ENCODE assay signal across 15 cellular contexts in the genomic region with DNA sequence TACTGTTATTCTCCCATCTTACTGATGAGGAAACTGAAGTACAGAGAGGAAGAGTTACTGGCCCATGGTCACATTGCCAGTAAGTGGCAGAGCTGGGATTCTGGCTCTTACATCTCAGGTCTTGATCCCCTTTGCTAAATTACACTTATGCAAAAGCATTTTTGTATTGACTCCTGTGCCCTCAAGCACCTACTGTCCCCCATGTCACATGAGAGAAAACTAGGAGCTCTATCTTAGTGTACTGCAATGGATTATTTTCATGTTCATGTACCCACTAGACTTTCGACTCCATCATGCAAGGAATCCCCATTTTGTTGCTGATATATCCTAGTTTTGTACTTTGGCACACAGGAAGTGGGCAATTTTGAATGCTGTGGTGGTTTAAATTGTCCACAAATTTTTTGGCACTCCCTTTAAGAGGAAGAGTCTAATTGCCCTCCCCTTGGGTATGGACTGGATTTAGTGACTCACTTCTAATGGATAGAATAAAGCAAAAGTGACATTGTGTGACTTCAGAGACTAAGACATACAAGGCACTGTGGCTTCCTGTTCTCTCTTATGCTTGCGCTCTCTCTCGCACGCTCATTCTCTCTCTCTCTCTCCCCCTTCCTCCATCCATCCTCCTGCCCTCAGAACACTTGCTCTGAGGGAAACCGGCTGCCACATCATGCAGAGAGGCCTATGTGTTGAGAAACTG. TPM values are rescaled to one million over a fixed set of nuclear protein-coding genes. Genes with fewer than 3 reads are reported as not detected.
A peak's percentile ranks its signal among the peaks of the same experiment; 100 is the strongest.
DNase-seq lines count a peak whose midpoint lies in the region; ATAC-seq and TF ChIP-seq lines count a peak whose summit lies in the region.
"Had no signal": no experiment of that assay in that cellular context is flagged by ENCODE, and none has a peak within 500 bp of the region (broad histone marks: within the 10 kb centered on the region; RNA-seq: fewer than 3 reads in every experiment).

No MANE protein-coding gene starts in this region.

- H3K27me3 Mint-ChIP-seq in activated T-cell treated with anti-CD3 and anti-CD28 coated beads, Interleukin-2, amount 50 U/mL, for 4 hours (ENCODE audit: low read depth) = no peaks in the 10 kb centered on the region
- H3K27me3 Mint-ChIP-seq in activated naive CD8-positive, alpha-beta T cell = no peaks in the 10 kb centered on the region
- no peaks in the 10 kb centered on the region for H3K27me3 Mint-ChIP-seq in stimulated activated naive CD8-positive, alpha-beta T cell treated with anti-CD3 and anti-CD28 coated beads, Interleukin-15, Interleukin-2, amounts not matched to agents 100 ng/mL and 50 ng/mL, for 24 hours

- H3K4me2 ChIP-seq in PC-3 (ENCODE audit: low read length) = no peak overlapping the region

- H3K36me3 ChIP-seq in PC-3 (ENCODE audit: low read depth, low read length) = no peaks in the 10 kb centered on the region
- H3K36me3 ChIP-seq: gastrocnemius medialis, prostate gland, vagina had no signal

- no TSS peak for BruUV-seq in PC-3 (replicated peaks; lab: Mats Ljungman, UMichigan)

- H3K4me1 ChIP-seq in PC-3 (ENCODE audit: insufficient read depth, low read length) = no peaks in the 10 kb centered on the region
- H3K4me1 ChIP-seq: gastrocnemius medialis, prostate gland, vagina had no signal

- no peaks in the 10 kb centered on the region for H4K20me1 ChIP-seq in PC-3 (ENCODE audit: low read length)

- CTCF ChIA-PET in PC-3 (lab: Charles Lee) = no interaction called here

- peak overlapping the region; percentile 79 for H3K27ac Mint-ChIP-seq in activated naive CD8-positive, alpha-beta T cell
- peak overlapping the region; percentile 93 for H3K27ac Mint-ChIP-seq in stimulated activated naive CD8-positive, alpha-beta T cell treated with anti-CD3 and anti-CD28 coated beads, Interleukin-15, Interleukin-2, amounts not matched to agents 100 ng/mL and 50 ng/mL, for 24 hours

- H2AFZ ChIP-seq in PC-3 (ENCODE audit: low read length) = no peak overlapping the region

- H3K9me2 ChIP-seq in PC-3 (replicated peaks; ENCODE audit: low read length) = no peaks in the 10 kb centered on the region

- no peak overlapping the region for H3K9ac ChIP-seq in PC-3 (ENCODE audit: low read length)

- peaks cover 33% of the 10 kb centered on the region for H3K4me1 Mint-ChIP-seq in activated T-cell treated with anti-CD3 and anti-CD28 coated beads, Interleukin-2, amount 50 U/mL, for 4 hours (ENCODE audit: low read depth)
- peaks cover 36% of the 10 kb centered on the region for H3K4me1 Mint-ChIP-seq in activated naive CD8-positive, alpha-beta T cell (ENCODE audit: low read depth)
- H3K4me1 Mint-ChIP-seq in stimulated activated naive CD8-positive, alpha-beta T cell treated with anti-CD3 and anti-CD28 coated beads, Interleukin-15, Interleukin-2, amounts not matched to agents 100 ng/mL and 50 ng/mL, for 24 hours (ENCODE audit: low read depth) = peaks cover 52% of the 10 kb centered on the region

- peaks cover 5% of the 10 kb centered on the region for H3K36me3 Mint-ChIP-seq in activated T-cell treated with anti-CD3 and anti-CD28 coated beads, Interleukin-2, amount 50 U/mL, for 4 hours (ENCODE audit: insufficient read depth)
- peaks cover 2% of the 10 kb centered on the region for H3K36me3 Mint-ChIP-seq in activated naive CD8-positive, alpha-beta T cell
- H3K36me3 Mint-ChIP-seq in stimulated activated naive CD8-positive, alpha-beta T cell treated with anti-CD3 and anti-CD28 coated beads, Interleukin-15, Interleukin-2, amounts not matched to agents 100 ng/mL and 50 ng/mL, for 24 hours (ENCODE audit: low read depth) = no peaks in the 10 kb centered on the region

- DNase-seq in activated T-cell treated with anti-CD3 and anti-CD28 coated beads, Interleukin-2, amount 50 U/mL, for 4 hours = no peak
- no peak for DNase-seq in activated T-cell treated with anti-CD3 and anti-CD28 coated beads, Interleukin-2, amount 50 U/mL, for 1 hour
- DNase-seq in PC-3 = peak; percentile 3
- DNase-seq in HUDEP-2 (lab: John Stamatoyannopoulos, UW; ENCODE audit: unreplicated experiment in 76 of 76) = no peak
- DNase-seq: aorta, gastrocnemius medialis, Karpas-422, left ventricle myocardium superior, NCI-H446 had no signal

- H3K9me3 Mint-ChIP-seq in activated T-cell treated with anti-CD3 and anti-CD28 coated beads, Interleukin-2, amount 50 U/mL, for 4 hours = no peaks in the 10 kb centered on the region
- H3K9me3 Mint-ChIP-seq in activated naive CD8-positive, alpha-beta T cell (ENCODE audit: low read depth) = no peaks in the 10 kb centered on the region
- peaks cover 4% of the 10 kb centered on the region for H3K9me3 Mint-ChIP-seq in stimulated activated naive CD8-positive, alpha-beta T cell treated with anti-CD3 and anti-CD28 coated beads, Interleukin-15, Interleukin-2, amounts not matched to agents 100 ng/mL and 50 ng/mL, for 24 hours

- POLR2A ChIA-PET in PC-3 (lab: Charles Lee; ENCODE audit: unreplicated experiment) = no interaction called here

- no peaks in the 10 kb centered on the region for H3K27me3 ChIP-seq in PC-3 (ENCODE audit: low read length)
- H3K27me3 ChIP-seq: gastrocnemius medialis, vagina had no signal

- no peak overlapping the region for H3K4me3 Mint-ChIP-seq in activated T-cell treated with anti-CD3 and anti-CD28 coated beads, Interleukin-2, amount 50 U/mL, for 4 hours
- peak overlapping the region; percentile 38 for H3K4me3 Mint-ChIP-seq in activated naive CD8-positive, alpha-beta T cell
- peak overlapping the region; percentile 64 for H3K4me3 Mint-ChIP-seq in stimulated activated naive CD8-positive, alpha-beta T cell treated with anti-CD3 and anti-CD28 coated beads, Interleukin-15, Interleukin-2, amounts not matched to agents 100 ng/mL and 50 ng/mL, for 24 hours

- peak; percentile 59 to 60 for ATAC-seq in activated T-cell treated with anti-CD3 and anti-CD28 coated beads, Interleukin-2, amount 50 U/mL, for 4 hours
- no peak for ATAC-seq in PC-3
- ATAC-seq in HG03139 (IDR thresholded peaks at IDR 0.05; ENCODE audit: unreplicated experiment) = no peak
- ATAC-seq in GM19023 (IDR thresholded peaks at IDR 0.05; ENCODE audit: unreplicated experiment) = no peak
- ATAC-seq: gastrocnemius medialis, left ventricle myocardium superior had no signal

- H3F3A ChIP-seq in PC-3 (ENCODE audit: low read length, unreplicated experiment) = no peaks in the 10 kb centered on the region

- H3K9me3 ChIP-seq in PC-3 (ENCODE audit: low read length) = no peaks in the 10 kb centered on the region
- H3K9me3 ChIP-seq: gastrocnemius medialis, prostate gland, vagina had no signal

- no peak overlapping the region for H3K27ac ChIP-seq in PC-3 (ENCODE audit: low read length)
- H3K27ac ChIP-seq: gastrocnemius medialis, prostate gland, vagina had no signal

- no peak for TF ChIP-seq CTCF in PC-3 (conservative IDR thresholded peaks at IDR 0.05; ENCODE audit: low read depth, low read length)

- no peak overlapping the region for H3K4me3 ChIP-seq in PC-3 (ENCODE audit: low read length)
- H3K4me3 ChIP-seq: gastrocnemius medialis, prostate gland, vagina had no signal

- intact Hi-C loops in PC-3 (cut with micrococcal nuclease) = no loop called here

- no peaks in the 10 kb centered on the region for H3K79me2 ChIP-seq in PC-3 (ENCODE audit: low read length)

RNA-seq across cellular contexts. Expression of a gene that starts 43.5 kb away (rescaled TPM):
- total RNA-seq in activated T-cell treated with anti-CD3 and anti-CD28 coated beads, Interleukin-2, amount 50 U/mL, for 4 hours = 10 to 100 TPM; 70.3 to 87.5 (median 85.1) TPM
- 44.1 and 52.2 TPM in 2 replicates for total RNA-seq in PC-3 (2014; rRNA removed)

Comparison
In these comparisons a context has a peak if more than half of its experiments do, and no peak if none do; other contexts are left out.
1. ATAC-seq: peak in activated T-cell treated with anti-CD3 and anti-CD28 coated beads, Interleukin-2, amount 50 U/mL, for 4 hours (2 of 2); none in PC-3 (single experiment), HG03139 (single experiment) and GM19023 (single experiment).